In genomic region chr7:27071622-27072390, GRCh38 we compare ENCODE assay signal across 25 cellular contexts. TPM values are rescaled to one million over a fixed set of nuclear protein-coding genes. Genes with fewer than 3 reads are reported as not detected.
DNase-seq lines count a peak whose midpoint lies in the region; ATAC-seq, FAIRE-seq and TF ChIP-seq lines count a peak whose summit lies in the region.
"Had no signal": no experiment of that assay in that cellular context is flagged by ENCODE, and none has a peak within 500 bp of the region (broad histone marks: within the 10 kb centered on the region; RNA-seq: fewer than 3 reads in every experiment).

No MANE protein-coding gene starts in this region.

- H3K9me2 ChIP-seq in SK-N-SH = no peaks in the 10 kb centered on the region

- TF ChIP-seq POLR2A in IMR-90 (IDR thresholded peaks at IDR 0.05; ENCODE audit: low read depth, low read length) (no peak), erythroblast (IDR thresholded peaks at IDR 0.05; ENCODE audit: low read length) (no peak)

- no peak for TF ChIP-seq EP300 in SK-N-SH (IDR thresholded peaks at IDR 0.05; ENCODE audit: borderline replicate concordance in 1 of 2, low read depth in 1 of 2, low read length in 1 of 2)

- H3K79me2 ChIP-seq in SK-N-SH (ENCODE audit: insufficient read depth) = no peaks in the 10 kb centered on the region

- TF ChIP-seq RAD21 in IMR-90 (IDR thresholded peaks at IDR 0.05; ENCODE audit: low read length) (no peak), SK-N-SH (IDR thresholded peaks at IDR 0.05; ENCODE audit: low read length) (no peak)

- no peaks in the 10 kb centered on the region for H3K9me1 ChIP-seq in IMR-90 (ENCODE audit: insufficient read depth, low read length)

- no peak overlapping the region for H4K8ac ChIP-seq in IMR-90 (ENCODE audit: low read depth in 2 of 2, low read length in 2 of 2)

- no peaks in the 10 kb centered on the region for H3K79me1 ChIP-seq in IMR-90 (ENCODE audit: low read depth in 1 of 2, low read length in 2 of 2)

- no peak overlapping the region for H2BK120ac ChIP-seq in IMR-90 (ENCODE audit: low read depth, low read length)

- FAIRE-seq in RCC 7860 (lab: Jason Lieb, UNC) = peak; percentile 90
- FAIRE-seq: GM12892, kidney had no signal

- H3K14ac ChIP-seq in IMR-90 (replicated peaks; ENCODE audit: low read depth, low read length) = no peak overlapping the region

- H3K9ac ChIP-seq in IMR-90 (ENCODE audit: low read depth, low read length) (no peak overlapping the region), SK-N-SH (no peak overlapping the region)
- H3K9ac ChIP-seq: neural progenitor cell had no signal

- H4K91ac ChIP-seq in IMR-90 (ENCODE audit: insufficient read depth, low read depth, low read length) = no peak overlapping the region

- no peak overlapping the region for H2AK5ac ChIP-seq in IMR-90 (ENCODE audit: low read depth, low read length)

- no peaks in the 10 kb centered on the region for H3F3A ChIP-seq in SK-N-SH (replicated peaks; ENCODE audit: insufficient read depth)

- in situ Hi-C loops in IMR-90 (cut with MboI; ENCODE audit: low sequenced_read_pairs) = no loop called here

- H3K4me3 Mint-ChIP-seq in activated CD8-positive, alpha-beta T cell treated with anti-CD3 and anti-CD28 coated beads for 36 hours = no peak overlapping the region
- H3K4me3 Mint-ChIP-seq: activated CD4-positive, alpha-beta T cell treated with anti-CD3 and anti-CD28 coated beads for 36 hours; central memory CD8-positive, alpha-beta T cell; neural progenitor cell; stimulated activated naive B cell treated with anti-CD40 and anti-IgM and Interleukin-4, amounts not matched to agents 10 μg/mL and 1 μg/mL and 100 μg/mL, for 72 hours; T-helper 17 cell had no signal

- POLR2A ChIA-PET in IMR-90 (lab: Charles Lee; ENCODE audit: unreplicated experiment) (no interaction called here), SK-N-SH (lab: Yijun Ruan, JAX) (no interaction called here)
- POLR2A ChIA-PET in activated CD8-positive, alpha-beta T cell treated with anti-CD3 and anti-CD28 coated beads for 36 hours (lab: Charles Lee) = no interaction called here

- no peak for ATAC-seq in IMR-90 (ENCODE audit: low read depth)
- no peak for ATAC-seq in activated CD8-positive, alpha-beta T cell treated with anti-CD3 and anti-CD28 coated beads for 36 hours
- no peak for ATAC-seq in HG03432 (IDR thresholded peaks at IDR 0.05; ENCODE audit: unreplicated experiment)
- no peak for ATAC-seq in HG03159 (IDR thresholded peaks at IDR 0.05; ENCODE audit: unreplicated experiment)
- ATAC-seq: activated CD4-positive, alpha-beta T cell treated with anti-CD3 and anti-CD28 coated beads for 36 hours; stimulated activated naive B cell treated with anti-CD40 and anti-IgM and Interleukin-4, amounts not matched to agents 10 μg/mL and 1 μg/mL and 100 μg/mL, for 72 hours; T-helper 17 cell had no signal

- no peak overlapping the region for H3K4ac ChIP-seq in IMR-90 (ENCODE audit: low read depth, low read length)

- no peaks in the 10 kb centered on the region for H3K9me3 Mint-ChIP-seq in activated CD8-positive, alpha-beta T cell treated with anti-CD3 and anti-CD28 coated beads for 36 hours
- H3K9me3 Mint-ChIP-seq: central memory CD8-positive, alpha-beta T cell; stimulated activated naive B cell treated with anti-CD40 and anti-IgM and Interleukin-4, amounts not matched to agents 10 μg/mL and 1 μg/mL and 100 μg/mL, for 72 hours had no signal

- BruUV-seq in IMR-90 (replicated peaks; lab: Mats Ljungman, UMichigan) = no TSS peak

- H2BK20ac ChIP-seq in IMR-90 (ENCODE audit: low read depth, low read length) = no peak overlapping the region

- intact Hi-C loops in IMR-90 (cut with micrococcal nuclease) = no loop called here
- intact Hi-C loops in activated CD8-positive, alpha-beta T cell treated with anti-CD3 and anti-CD28 coated beads for 36 hours (cut with micrococcal nuclease) = no loop called here

- no peaks in the 10 kb centered on the region for H3K36me3 Mint-ChIP-seq in activated CD8-positive, alpha-beta T cell treated with anti-CD3 and anti-CD28 coated beads for 36 hours (ENCODE audit: low read depth)
- H3K36me3 Mint-ChIP-seq: neural progenitor cell; stimulated activated naive B cell treated with anti-CD40 and anti-IgM and Interleukin-4, amounts not matched to agents 10 μg/mL and 1 μg/mL and 100 μg/mL, for 72 hours had no signal

- no peak overlapping the region for H3K56ac ChIP-seq in IMR-90 (ENCODE audit: extremely low read depth, insufficient read depth, low read length)

- dilution Hi-C loops in IMR-90 (cut with HindIII; ENCODE audit: low sequenced_read_pairs, unreplicated experiment) = no loop called here

- no peak overlapping the region for H2AK9ac ChIP-seq in IMR-90 (replicated peaks; ENCODE audit: low read depth, low read length, poor library complexity)

- H3K27me3 Mint-ChIP-seq in activated CD8-positive, alpha-beta T cell treated with anti-CD3 and anti-CD28 coated beads for 36 hours = peaks cover 2% of the 10 kb centered on the region

- no peak overlapping the region for H2AFZ ChIP-seq in IMR-90 (replicated peaks; ENCODE audit: low read length, poor library complexity)
- H2AFZ ChIP-seq in SK-N-SH (ENCODE audit: low read depth) = no peak overlapping the region
- H2AFZ ChIP-seq: neural progenitor cell had no signal

- no peak overlapping the region for H3K4me2 ChIP-seq in IMR-90 (ENCODE audit: low read depth, low read length)
- no peak overlapping the region for H3K4me2 ChIP-seq in SK-N-SH
- H3K4me2 ChIP-seq: neural progenitor cell had no signal

- H3K4me1 Mint-ChIP-seq in activated CD8-positive, alpha-beta T cell treated with anti-CD3 and anti-CD28 coated beads for 36 hours (ENCODE audit: low read depth) = peaks cover 3% of the 10 kb centered on the region
- H3K4me1 Mint-ChIP-seq: activated CD4-positive, alpha-beta T cell treated with anti-CD3 and anti-CD28 coated beads for 36 hours; central memory CD8-positive, alpha-beta T cell; T-helper 17 cell had no signal

- no peaks in the 10 kb centered on the region for H4K20me1 ChIP-seq in IMR-90 (ENCODE audit: insufficient read depth, low read length)
- H4K20me1 ChIP-seq in SK-N-SH (ENCODE audit: insufficient read depth) = no peaks in the 10 kb centered on the region

- H3K27ac ChIP-seq in IMR-90 (ENCODE audit: insufficient read depth, low read length) = no peak overlapping the region
- H3K27ac ChIP-seq in SK-N-SH (ENCODE audit: low read depth in 2 of 2, low read length in 1 of 2) = no peak overlapping the region
- H3K27ac ChIP-seq: neural progenitor cell, thyroid gland had no signal

- no peak overlapping the region for H4K5ac ChIP-seq in IMR-90 (ENCODE audit: low read depth, low read length)

- H3K9me3 ChIP-seq in IMR-90 (ENCODE audit: control insufficient read depth, insufficient read depth, low read length) (no peaks in the 10 kb centered on the region), SK-N-SH (no peaks in the 10 kb centered on the region)
- H3K9me3 ChIP-seq: thyroid gland had no signal

- TF ChIP-seq CTCF in IMR-90 (conservative IDR thresholded peaks at IDR 0.05; ENCODE audit: low read depth, low read length) (no peak), SK-N-SH (IDR thresholded peaks at IDR 0.05) (no peak)
- no peak for TF ChIP-seq CTCF in activated CD8-positive, alpha-beta T cell treated with anti-CD3 and anti-CD28 coated beads for 36 hours (IDR thresholded peaks at IDR 0.05)

- H3K4me1 ChIP-seq in IMR-90 (ENCODE audit: control insufficient read depth, insufficient read depth, low read length) (no peaks in the 10 kb centered on the region), SK-N-SH (ENCODE audit: control insufficient read depth in 1 of 2, insufficient read depth in 2 of 2, low read depth in 1 of 2, low read length in 1 of 2) (no peaks in the 10 kb centered on the region)
- H3K4me1 ChIP-seq: neural progenitor cell, thyroid gland had no signal

- H3K27me3 ChIP-seq in IMR-90 (ENCODE audit: control insufficient read depth, insufficient read depth, low read length) = peaks cover 1% of the 10 kb centered on the region; the same call in 1 of the 2 replicates
- H3K27me3 ChIP-seq in SK-N-SH (ENCODE audit: insufficient read depth) = peaks cover 25% of the 10 kb centered on the region
- H3K27me3 ChIP-seq: neural progenitor cell, thyroid gland had no signal

- H3K4me3 ChIP-seq in IMR-90 (ENCODE audit: insufficient read depth, low read depth, low read length) (no peak overlapping the region), SK-N-SH (ENCODE audit: low read depth in 2 of 2, low read length in 1 of 2) (no peak overlapping the region)
- H3K4me3 ChIP-seq: neural progenitor cell, thyroid gland had no signal

- no peak overlapping the region for H3K18ac ChIP-seq in IMR-90 (ENCODE audit: low read depth, low read length)

- 80% methylated on average over 1 of the region's 6 CpGs; no CpG with 5 or more reads in 1 of the 2 experiments for WGBS in IMR-90 (ENCODE audit: extremely low coverage in 2 of 2, insufficient read length in 1 of 2), 2 experiments
- 18% methylated on average over 6 of the region's 6 CpGs for WGBS in SK-N-SH (ENCODE audit: low lambda C conversion rate)

- no peak overlapping the region for H3K23ac ChIP-seq in IMR-90 (ENCODE audit: low read depth, low read length)

- no peak overlapping the region for H3K27ac Mint-ChIP-seq in activated CD8-positive, alpha-beta T cell treated with anti-CD3 and anti-CD28 coated beads for 36 hours
- H3K27ac Mint-ChIP-seq: activated CD4-positive, alpha-beta T cell treated with anti-CD3 and anti-CD28 coated beads for 36 hours; neural progenitor cell; stimulated activated naive B cell treated with anti-CD40 and anti-IgM and Interleukin-4, amounts not matched to agents 10 μg/mL and 1 μg/mL and 100 μg/mL, for 72 hours; T-helper 17 cell had no signal

- no peak overlapping the region for H2BK15ac ChIP-seq in IMR-90 (ENCODE audit: low read depth, low read length)

- DNase-seq in GF-D8 (lab: John Stamatoyannopoulos, UW) = peak; percentile 49
- DNase-seq in IMR-90 = no peak
- peak; percentile 44 for DNase-seq in RCC 7860 (ENCODE audit: low spot score)
- peak; percentile 46 to 81 for DNase-seq in erythroblast (lab: John Stamatoyannopoulos, UW)
- no peak for DNase-seq in activated CD8-positive, alpha-beta T cell treated with anti-CD3 and anti-CD28 coated beads for 36 hours
- no peak for DNase-seq in SK-N-SH
- DNase-seq: activated CD4-positive, alpha-beta T cell treated with anti-CD3 and anti-CD28 coated beads for 36 hours; activated gamma-delta T cell treated with Interleukin-2 at 50 U/mL for 16 hours; amygdala; Calu3; effector memory CD4-positive, alpha-beta T cell; Karpas-422; kidney; mesenchymal stem cell; NCI-H1694 treated with DMSO at 0.1 percent for 48 hours; NCI-H774; stimulated activated CD4-positive, alpha-beta T cell treated with anti-CD3 and anti-CD28 coated beads, Interleukin-15, amount 100 ng/mL, for 24 hours; stimulated activated naive B cell treated with anti-CD40 and anti-IgM and Interleukin-4, amounts not matched to agents 10 μg/mL and 1 μg/mL and 100 μg/mL, for 72 hours; T-helper 17 cell; thyroid gland had no signal

- CTCF ChIA-PET in IMR-90 (lab: Yijun Ruan, JAX) = no interaction called here
- CTCF ChIA-PET in activated CD8-positive, alpha-beta T cell treated with anti-CD3 and anti-CD28 coated beads for 36 hours (lab: Charles Lee) = no interaction called here
- CTCF ChIA-PET in SK-N-SH (lab: Yijun Ruan, JAX) = interaction anchor here (0.6 to 0.8 kb wide), 2 partner anchors 11 to 474 kb away, joined by 3 read pairs; no protein-coding TSS in a partner anchor

- no peaks in the 10 kb centered on the region for H3K36me3 ChIP-seq in IMR-90 (ENCODE audit: control insufficient read depth, insufficient read depth, low read length)
- no peaks in the 10 kb centered on the region for H3K36me3 ChIP-seq in SK-N-SH (replicated peaks in 1 of 2; ENCODE audit: control insufficient read depth in 1 of 2, insufficient read depth in 2 of 2, low read length in 1 of 2)
- H3K36me3 ChIP-seq: neural progenitor cell, thyroid gland had no signal

- no peak overlapping the region for H2BK5ac ChIP-seq in IMR-90 (ENCODE audit: low read depth, low read length, poor library complexity, severe bottlenecking)

RNA-seq across cellular contexts. Expression of gene HOXA1, which starts 24.0 kb away (rescaled TPM):
- total RNA-seq in IMR-90 (2012; rRNA removed) = 0.54 and 0.83 TPM in 2 replicates
- polyA plus RNA-seq in IMR-90 (2012; rRNA removed) (1.7 and 1.8 TPM in 2 replicates), SK-N-SH (2012; rRNA removed) (not detected in 2 replicates)
- polyA plus RNA-seq in IMR-90 (2012; cell fraction: cytosol; rRNA removed) = 0.34 and 0.97 TPM in 2 replicates
- polyA plus RNA-seq in IMR-90 (2012; cell fraction: nucleus; rRNA removed; ENCODE audit: low replicate concordance) = 1.5 and 1.9 TPM in 2 replicates
- under 1 TPM; 0.25 TPM for total RNA-seq in activated CD8-positive, alpha-beta T cell treated with anti-CD3 and anti-CD28 coated beads for 36 hours
- polyA plus RNA-seq in SK-N-SH (2012; cell fraction: cytosol; rRNA removed) = not detected in 2 replicates
- polyA plus RNA-seq in SK-N-SH (2012; cell fraction: nucleus; rRNA removed) = not detected in 2 replicates

RNA-seq across cellular contexts. Expression of gene HOXA2, which starts 30.7 kb away (rescaled TPM):
- total RNA-seq in IMR-90 (2012; rRNA removed) = 1.6 and 1.7 TPM in 2 replicates
- polyA plus RNA-seq in IMR-90 (2012; rRNA removed) (2.4 and 3.9 TPM in 2 replicates), SK-N-SH (2012; rRNA removed) (not detected in 2 replicates)
- polyA plus RNA-seq in IMR-90 (2012; cell fraction: cytosol; rRNA removed) = 0.93 and 1.8 TPM in 2 replicates
- polyA plus RNA-seq in IMR-90 (2012; cell fraction: nucleus; rRNA removed; ENCODE audit: low replicate concordance) = 5.2 and 14.9 TPM in 2 replicates
- not detected for total RNA-seq in activated CD8-positive, alpha-beta T cell treated with anti-CD3 and anti-CD28 coated beads for 36 hours
- not detected in 2 replicates for polyA plus RNA-seq in SK-N-SH (2012; cell fraction: cytosol; rRNA removed)
- not detected in 2 replicates for polyA plus RNA-seq in SK-N-SH (2012; cell fraction: nucleus; rRNA removed)
- total RNA-seq: activated CD4-positive, alpha-beta T cell treated with anti-CD3 and anti-CD28 coated beads for 36 hours; T-helper 17 cell had no signal

RNA-seq across cellular contexts. Expression of gene HOXA4, which starts 58.8 kb away (rescaled TPM):
- total RNA-seq in IMR-90 (2012; rRNA removed) = 0.36 and 1.1 TPM in 2 replicates
- polyA plus RNA-seq in IMR-90 (2012; rRNA removed) = 7.2 and 8.0 TPM in 2 replicates
- polyA plus RNA-seq in IMR-90 (2012; cell fraction: cytosol; rRNA removed) = 4.3 and 5.1 TPM in 2 replicates
- 4.5 and 16.6 TPM in 2 replicates for polyA plus RNA-seq in IMR-90 (2012; cell fraction: nucleus; rRNA removed; ENCODE audit: low replicate concordance)
- under 1 TPM in 1 of 2 experiments, not detected in 1; 0.25 TPM for total RNA-seq in activated CD8-positive, alpha-beta T cell treated with anti-CD3 and anti-CD28 coated beads for 36 hours
- not detected in 2 replicates for polyA plus RNA-seq in SK-N-SH (2012; rRNA removed)
- polyA plus RNA-seq in SK-N-SH (2012; cell fraction: cytosol; rRNA removed) = not detected in 2 replicates
- polyA plus RNA-seq in SK-N-SH (2012; cell fraction: nucleus; rRNA removed) = not detected in 2 replicates

Comparison
In these comparisons a context has a peak if more than half of its experiments do, and no peak if none do; other contexts are left out.
1. DNase-seq: peak in GF-D8 (single experiment), RCC 7860 (single experiment) and erythroblast (2 of 2); none in IMR-90 (single experiment), activated CD8-positive, alpha-beta T cell treated with anti-CD3 and anti-CD28 coated beads for 36 hours (single experiment) and SK-N-SH (single experiment).